Comparison of ENCODE assay signal across 8 cellular contexts in the genomic region with DNA sequence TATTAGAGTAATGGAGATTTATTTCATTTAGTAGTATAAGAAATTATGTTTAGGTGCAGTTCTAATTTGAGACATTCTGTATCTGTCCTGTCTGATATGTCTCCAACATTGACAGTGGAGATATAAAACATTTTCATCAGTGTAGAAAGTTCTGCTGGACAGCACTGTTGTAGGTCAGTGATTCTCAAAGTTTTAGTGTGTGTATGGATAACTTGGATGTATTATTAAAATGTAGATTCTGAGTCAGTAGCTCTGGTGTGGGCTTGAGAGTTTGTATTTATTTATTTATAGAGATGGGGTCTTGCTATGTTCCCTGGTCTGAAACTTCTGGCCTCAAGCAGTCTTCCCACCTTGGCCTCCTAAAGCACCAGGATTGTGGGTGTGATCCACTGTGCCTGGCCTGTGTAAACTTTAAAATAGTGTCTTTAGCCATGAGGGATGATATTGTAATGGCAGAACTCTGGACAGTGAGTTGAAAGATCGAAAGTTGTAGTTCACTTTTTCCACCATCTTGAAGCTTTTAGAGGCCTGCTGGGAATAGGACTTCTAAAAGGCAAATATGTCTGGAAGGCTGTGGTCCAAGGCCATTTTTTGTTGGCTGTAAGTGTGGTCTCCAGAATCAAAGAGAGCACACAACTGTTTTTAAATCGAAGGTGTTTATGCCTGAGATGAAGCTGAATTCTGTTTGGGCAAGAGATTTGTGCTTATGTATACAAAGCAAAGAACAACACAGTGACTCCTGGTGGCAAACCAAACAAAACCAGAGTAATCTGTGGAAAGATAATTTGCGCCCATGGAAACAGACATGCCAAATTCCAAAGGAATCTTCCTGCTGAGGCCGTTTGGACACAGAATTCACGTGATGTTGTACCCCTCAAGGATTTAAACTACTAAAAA. TPM values are rescaled to one million over a fixed set of nuclear protein-coding genes. Genes with fewer than 3 reads are reported as not detected.
DNase-seq lines count a peak whose midpoint lies in the region; ATAC-seq and TF ChIP-seq lines count a peak whose summit lies in the region.

No MANE protein-coding gene starts in this region.

- H3K4me3 ChIP-seq in left ventricle myocardium inferior (no peak overlapping the region), right cardiac atrium (ENCODE audit: low read length) (no peak overlapping the region), Panc1 (ENCODE audit: low read depth in 2 of 2, low read length in 2 of 2) (no peak overlapping the region), fibroblast of villous mesenchyme (ENCODE audit: low read depth, low read length) (no peak overlapping the region), testis (no peak overlapping the region), coronary artery (no peak overlapping the region)

- in situ Hi-C loops in Panc1 (cut with HindIII; ENCODE audit: low pct_unique_long_range_greater_than_20kb, low sequenced_read_pairs), result no loop called here

- CTCF ChIA-PET in Panc1 (lab: Charles Lee), result interaction anchor here (0.5 to 0.6 kb wide), 2 partner anchors 9 to 36 kb away, joined by 3 to 8 read pairs; no protein-coding TSS in a partner anchor

- intact Hi-C loops in left ventricle myocardium inferior (cut with micrococcal nuclease) (no loop called here), right cardiac atrium (cut with DNase I) (no loop called here), Panc1 (cut with micrococcal nuclease; ENCODE audit: unreplicated experiment) (no loop called here), testis (cut with DNase I; ENCODE audit: low total_unique reads) (loop anchor here (10.0 kb wide), 1 partner anchor 64 kb away; no protein-coding TSS in a partner anchor)

- DNase-seq in left ventricle myocardium inferior (no peak), right cardiac atrium (no peak), Panc1 (ENCODE audit: low read depth, low spot score) (no peak), fibroblast of villous mesenchyme (ENCODE audit: low read depth) (peak; percentile 56), testis (no peak), GDM1 (lab: John Stamatoyannopoulos, UW) (no peak), coronary artery (ENCODE audit: low spot score) (no peak), KG1 (lab: John Stamatoyannopoulos, UW) (no peak)

- H3K4me1 ChIP-seq in left ventricle myocardium inferior (peaks cover 78% of the 10 kb centered on the region), right cardiac atrium (ENCODE audit: control insufficient read depth, insufficient read depth, low read length) (peaks cover 10% of the 10 kb centered on the region), Panc1 (ENCODE audit: control insufficient read depth, insufficient read depth, low read length) (peaks cover 15% of the 10 kb centered on the region), testis (peaks cover 39% of the 10 kb centered on the region)

- TSS peak; percentile 32 for BruUV-seq in Panc1 (replicated peaks; lab: Mats Ljungman, UMichigan)

- H3K9me3 ChIP-seq in left ventricle myocardium inferior (replicated peaks) (peaks cover 4% of the 10 kb centered on the region), right cardiac atrium (ENCODE audit: control insufficient read depth, low read length) (no peaks in the 10 kb centered on the region), Panc1 (ENCODE audit: control insufficient read depth, insufficient read depth, low read depth, low read length) (no peaks in the 10 kb centered on the region), testis (no peaks in the 10 kb centered on the region)

- POLR2A ChIA-PET in Panc1 (lab: Charles Lee), result interaction anchor here (0.9 kb wide), 1 partner anchor 13 kb away, joined by 4 read pairs; the partner anchor contains the start of gene UBAP1

- WGBS in right cardiac atrium, result 46% methylated on average over 5 of the region's 5 CpGs
- 39 to 42% methylated on average over 5 of the region's 5 CpGs for WGBS in testis, 2 donors

- ATAC-seq in right cardiac atrium (no peak), Panc1 (peak; percentile 64)

- H3K27me3 ChIP-seq in left ventricle myocardium inferior (ENCODE audit: low read depth) (no peaks in the 10 kb centered on the region), right cardiac atrium (ENCODE audit: control insufficient read depth, insufficient read depth) (no peaks in the 10 kb centered on the region), Panc1 (ENCODE audit: control insufficient read depth, insufficient read depth, low read length) (no peaks in the 10 kb centered on the region), testis (no peaks in the 10 kb centered on the region)

- TF ChIP-seq CTCF in left ventricle myocardium inferior (IDR thresholded peaks at IDR 0.05; ENCODE audit: borderline replicate concordance) (peak; percentile 29), Panc1 (IDR thresholded peaks at IDR 0.05) (no peak), fibroblast of villous mesenchyme (IDR thresholded peaks at IDR 0.05; ENCODE audit: insufficient read depth, low read depth, low read length) (peak; percentile 48), testis (IDR thresholded peaks at IDR 0.05) (peak in 2 of 3 experiments; percentile 28 to 47), coronary artery (IDR thresholded peaks at IDR 0.05) (no peak)

- H3K36me3 ChIP-seq in left ventricle myocardium inferior, result peaks cover 3% of the 10 kb centered on the region
- H3K36me3 ChIP-seq in Panc1 (ENCODE audit: control insufficient read depth, insufficient read depth, low read length), result no peaks in the 10 kb centered on the region
- no peaks in the 10 kb centered on the region for H3K36me3 ChIP-seq in testis (ENCODE audit: low read depth, missing control alignments)

- peak overlapping the region; percentile 31 for H3K27ac ChIP-seq in left ventricle myocardium inferior (replicated peaks)
- no peak overlapping the region for H3K27ac ChIP-seq in right cardiac atrium (ENCODE audit: low read length)
- no peak overlapping the region for H3K27ac ChIP-seq in Panc1 (ENCODE audit: low read length)
- peak overlapping the region; percentile 69 to 71 for H3K27ac ChIP-seq in testis
- no peak overlapping the region for H3K27ac ChIP-seq in coronary artery

- no peak for TF ChIP-seq POLR2A in testis (IDR thresholded peaks at IDR 0.05)

RNA-seq across cellular contexts. Expression of gene UBAP1, which starts 12.4 kb away (rescaled TPM):
- total RNA-seq in left ventricle myocardium inferior, result 37.6 TPM
- 10 to 100 TPM; 43.6 to 51.1 (median 46.6) TPM for total RNA-seq in right cardiac atrium
- polyA plus RNA-seq in right cardiac atrium, result 31.2 TPM
- total RNA-seq in Panc1 (2021; ENCODE audit: unreplicated experiment), result 55.3 TPM
- polyA plus RNA-seq in Panc1 (2012; ENCODE audit: insufficient read length), result 44.9 TPM
- 38.3 and 51.0 TPM in 2 replicates for total RNA-seq in fibroblast of villous mesenchyme
- 10 to 100 TPM; 65.1 to 81.9 TPM for total RNA-seq in testis
- 127 TPM for polyA plus RNA-seq in testis (ENCODE audit: insufficient read depth, low read depth, low replicate concordance)

Comparison
In these comparisons a context has a peak if more than half of its experiments do, and no peak if none do; other contexts are left out.
1. H3K27ac ChIP-seq: peak in left ventricle myocardium inferior (single experiment) and testis (2 of 2); none in right cardiac atrium (single experiment), Panc1 (single experiment) and coronary artery (0 of 2).
2. CTCF ChIP-seq: peak in left ventricle myocardium inferior (single experiment), fibroblast of villous mesenchyme (single experiment) and testis (2 of 3); none in Panc1 (single experiment) and coronary artery (single experiment).